2 cellular contexts compared by ENCODE assay signal in the genomic region with DNA sequence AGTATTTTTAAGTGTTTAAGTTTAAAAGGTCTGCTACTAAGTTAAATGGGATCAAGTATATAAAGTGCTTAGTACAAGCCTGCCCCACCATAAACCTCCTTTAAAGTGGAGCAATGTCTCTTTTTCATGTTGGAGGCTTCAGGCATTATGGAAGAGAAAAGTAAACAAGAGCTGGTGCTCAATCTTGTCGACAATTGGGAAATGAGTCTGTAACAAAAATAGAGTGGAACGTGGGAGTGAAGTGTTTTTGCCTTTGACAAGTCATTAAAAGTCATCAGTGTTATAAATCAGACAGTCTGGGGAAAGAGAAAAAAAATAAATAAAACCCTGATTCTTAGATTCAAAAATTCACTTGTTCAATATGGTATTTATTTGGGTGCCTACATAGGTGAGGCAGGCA.
TF ChIP-seq lines count a peak whose summit lies in the region.

No MANE protein-coding gene starts in this region.

TF ChIP-seq in HEK293, 187 proteins besides CTCF, POLR2A, EP300 and RAD21 (continues in another document):
- TF ChIP-seq, protein P1, sequence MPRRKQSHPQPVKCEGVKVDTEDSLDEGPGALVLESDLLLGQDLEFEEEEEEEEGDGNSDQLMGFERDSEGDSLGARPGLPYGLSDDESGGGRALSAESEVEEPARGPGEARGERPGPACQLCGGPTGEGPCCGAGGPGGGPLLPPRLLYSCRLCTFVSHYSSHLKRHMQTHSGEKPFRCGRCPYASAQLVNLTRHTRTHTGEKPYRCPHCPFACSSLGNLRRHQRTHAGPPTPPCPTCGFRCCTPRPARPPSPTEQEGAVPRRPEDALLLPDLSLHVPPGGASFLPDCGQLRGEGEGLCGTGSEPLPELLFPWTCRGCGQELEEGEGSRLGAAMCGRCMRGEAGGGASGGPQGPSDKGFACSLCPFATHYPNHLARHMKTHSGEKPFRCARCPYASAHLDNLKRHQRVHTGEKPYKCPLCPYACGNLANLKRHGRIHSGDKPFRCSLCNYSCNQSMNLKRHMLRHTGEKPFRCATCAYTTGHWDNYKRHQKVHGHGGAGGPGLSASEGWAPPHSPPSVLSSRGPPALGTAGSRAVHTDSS (tag by site-specific recombination; IDR thresholded peaks at IDR 0.05): no peak
- TF ChIP-seq OSR2 (tag by site-specific recombination; IDR thresholded peaks at IDR 0.05): peak; percentile 29; the same call in 1 of the 2 replicates
- TF ChIP-seq ZNF354C (tag by site-specific recombination; IDR thresholded peaks at IDR 0.05; ENCODE audit: borderline replicate concordance, low read depth): no peak
- TF ChIP-seq ZNF426 (tag by site-specific recombination; IDR thresholded peaks at IDR 0.05): no peak
- TF ChIP-seq ZNF510 (tag by site-specific recombination; IDR thresholded peaks at IDR 0.05; ENCODE audit: insufficient replicate concordance): no peak
- TF ChIP-seq, protein P2, sequence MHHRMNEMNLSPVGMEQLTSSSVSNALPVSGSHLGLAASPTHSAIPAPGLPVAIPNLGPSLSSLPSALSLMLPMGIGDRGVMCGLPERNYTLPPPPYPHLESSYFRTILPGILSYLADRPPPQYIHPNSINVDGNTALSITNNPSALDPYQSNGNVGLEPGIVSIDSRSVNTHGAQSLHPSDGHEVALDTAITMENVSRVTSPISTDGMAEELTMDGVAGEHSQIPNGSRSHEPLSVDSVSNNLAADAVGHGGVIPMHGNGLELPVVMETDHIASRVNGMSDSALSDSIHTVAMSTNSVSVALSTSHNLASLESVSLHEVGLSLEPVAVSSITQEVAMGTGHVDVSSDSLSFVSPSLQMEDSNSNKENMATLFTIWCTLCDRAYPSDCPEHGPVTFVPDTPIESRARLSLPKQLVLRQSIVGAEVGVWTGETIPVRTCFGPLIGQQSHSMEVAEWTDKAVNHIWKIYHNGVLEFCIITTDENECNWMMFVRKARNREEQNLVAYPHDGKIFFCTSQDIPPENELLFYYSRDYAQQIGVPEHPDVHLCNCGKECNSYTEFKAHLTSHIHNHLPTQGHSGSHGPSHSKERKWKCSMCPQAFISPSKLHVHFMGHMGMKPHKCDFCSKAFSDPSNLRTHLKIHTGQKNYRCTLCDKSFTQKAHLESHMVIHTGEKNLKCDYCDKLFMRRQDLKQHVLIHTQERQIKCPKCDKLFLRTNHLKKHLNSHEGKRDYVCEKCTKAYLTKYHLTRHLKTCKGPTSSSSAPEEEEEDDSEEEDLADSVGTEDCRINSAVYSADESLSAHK (tag by site-specific recombination; IDR thresholded peaks at IDR 0.05): 0 out of 2 replicates have a peak, but pooled peaks have one; percentile 14
- peak; percentile 80; the same call in 1 of the 2 replicates for TF ChIP-seq TCF7L2 (IDR thresholded peaks at IDR 0.05; ENCODE audit: borderline replicate concordance, low read depth, low read length)
- no peak for TF ChIP-seq ZBTB48 (tag by site-specific recombination; IDR thresholded peaks at IDR 0.05)
- peak; percentile 76 for TF ChIP-seq ZFHX2 (tag by site-specific recombination; conservative IDR thresholded peaks at IDR 0.05)
- TF ChIP-seq ZEB2 (tag by site-specific recombination; IDR thresholded peaks at IDR 0.05): peak; percentile 66; the same call in 1 of the 2 replicates
- TF ChIP-seq ZFP37 (tag by site-specific recombination; IDR thresholded peaks at IDR 0.05): no peak
- peak; percentile 66 for TF ChIP-seq ZNF843 (tag by site-specific recombination; IDR thresholded peaks at IDR 0.05)
- TF ChIP-seq ZNF24 (tag by site-specific recombination; IDR thresholded peaks at IDR 0.05): 0 out of 2 replicates have a peak, but pooled peaks have one; percentile 46
- TF ChIP-seq ZNF266 (tag by site-specific recombination; IDR thresholded peaks at IDR 0.05; ENCODE audit: low read depth): no peak
- peak; percentile 94 for TF ChIP-seq WT1 (tag by site-specific recombination; IDR thresholded peaks at IDR 0.05)
- no peak for TF ChIP-seq GFI1B (tag by site-specific recombination; IDR thresholded peaks at IDR 0.05)
- TF ChIP-seq ZNF221 (tag by site-specific recombination; IDR thresholded peaks at IDR 0.05; ENCODE audit: borderline replicate concordance): no peak
- no peak for TF ChIP-seq ZNF670 (tag by site-specific recombination; IDR thresholded peaks at IDR 0.05; ENCODE audit: low read depth)
- TF ChIP-seq FEZF1 (tag by site-specific recombination; IDR thresholded peaks at IDR 0.05): peak; percentile 53
- peak; percentile 65 for TF ChIP-seq ZNF335 (tag by site-specific recombination; conservative IDR thresholded peaks at IDR 0.05)
- TF ChIP-seq ZNF529 (tag by site-specific recombination; IDR thresholded peaks at IDR 0.05; ENCODE audit: insufficient replicate concordance): no peak
- TF ChIP-seq, protein P3, sequence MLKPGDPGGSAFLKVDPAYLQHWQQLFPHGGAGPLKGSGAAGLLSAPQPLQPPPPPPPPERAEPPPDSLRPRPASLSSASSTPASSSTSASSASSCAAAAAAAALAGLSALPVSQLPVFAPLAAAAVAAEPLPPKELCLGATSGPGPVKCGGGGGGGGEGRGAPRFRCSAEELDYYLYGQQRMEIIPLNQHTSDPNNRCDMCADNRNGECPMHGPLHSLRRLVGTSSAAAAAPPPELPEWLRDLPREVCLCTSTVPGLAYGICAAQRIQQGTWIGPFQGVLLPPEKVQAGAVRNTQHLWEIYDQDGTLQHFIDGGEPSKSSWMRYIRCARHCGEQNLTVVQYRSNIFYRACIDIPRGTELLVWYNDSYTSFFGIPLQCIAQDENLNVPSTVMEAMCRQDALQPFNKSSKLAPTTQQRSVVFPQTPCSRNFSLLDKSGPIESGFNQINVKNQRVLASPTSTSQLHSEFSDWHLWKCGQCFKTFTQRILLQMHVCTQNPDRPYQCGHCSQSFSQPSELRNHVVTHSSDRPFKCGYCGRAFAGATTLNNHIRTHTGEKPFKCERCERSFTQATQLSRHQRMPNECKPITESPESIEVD (tag by site-specific recombination; IDR thresholded peaks at IDR 0.05): peak; percentile 67; the same call in 1 of the 2 replicates
- TF ChIP-seq ZSCAN23 (tag by site-specific recombination; IDR thresholded peaks at IDR 0.05): no peak
- TF ChIP-seq ZNF521 (tag by site-specific recombination; IDR thresholded peaks at IDR 0.05): no peak
- no peak for TF ChIP-seq GLIS2 (tag by site-specific recombination; IDR thresholded peaks at IDR 0.05)
- peak; percentile 49; the same call in 1 of the 2 replicates for TF ChIP-seq TRIM28 (IDR thresholded peaks at IDR 0.05; ENCODE audit: borderline replicate concordance, low read length)

TF ChIP-seq in K562, 482 proteins besides CTCF, POLR2A, EP300 and RAD21 (continues in another document):
- no peak for TF ChIP-seq TCF3 (CRISPR knock-in tag; IDR thresholded peaks at IDR 0.05)
- TF ChIP-seq, protein P4, sequence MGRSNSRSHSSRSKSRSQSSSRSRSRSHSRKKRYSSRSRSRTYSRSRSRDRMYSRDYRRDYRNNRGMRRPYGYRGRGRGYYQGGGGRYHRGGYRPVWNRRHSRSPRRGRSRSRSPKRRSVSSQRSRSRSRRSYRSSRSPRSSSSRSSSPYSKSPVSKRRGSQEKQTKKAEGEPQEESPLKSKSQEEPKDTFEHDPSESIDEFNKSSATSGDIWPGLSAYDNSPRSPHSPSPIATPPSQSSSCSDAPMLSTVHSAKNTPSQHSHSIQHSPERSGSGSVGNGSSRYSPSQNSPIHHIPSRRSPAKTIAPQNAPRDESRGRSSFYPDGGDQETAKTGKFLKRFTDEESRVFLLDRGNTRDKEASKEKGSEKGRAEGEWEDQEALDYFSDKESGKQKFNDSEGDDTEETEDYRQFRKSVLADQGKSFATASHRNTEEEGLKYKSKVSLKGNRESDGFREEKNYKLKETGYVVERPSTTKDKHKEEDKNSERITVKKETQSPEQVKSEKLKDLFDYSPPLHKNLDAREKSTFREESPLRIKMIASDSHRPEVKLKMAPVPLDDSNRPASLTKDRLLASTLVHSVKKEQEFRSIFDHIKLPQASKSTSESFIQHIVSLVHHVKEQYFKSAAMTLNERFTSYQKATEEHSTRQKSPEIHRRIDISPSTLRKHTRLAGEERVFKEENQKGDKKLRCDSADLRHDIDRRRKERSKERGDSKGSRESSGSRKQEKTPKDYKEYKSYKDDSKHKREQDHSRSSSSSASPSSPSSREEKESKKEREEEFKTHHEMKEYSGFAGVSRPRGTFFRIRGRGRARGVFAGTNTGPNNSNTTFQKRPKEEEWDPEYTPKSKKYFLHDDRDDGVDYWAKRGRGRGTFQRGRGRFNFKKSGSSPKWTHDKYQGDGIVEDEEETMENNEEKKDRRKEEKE (IDR thresholded peaks at IDR 0.05; ENCODE audit: borderline replicate concordance in 1 of 2, control insufficient read depth in 1 of 2, low read depth in 2 of 2, low read length in 1 of 2): no peak
- peak in 1 of 2 experiments; percentile 66; a peak in 2 of 4 replicates for TF ChIP-seq RCOR1 (IDR thresholded peaks at IDR 0.05; ENCODE audit: borderline replicate concordance in 1 of 2, low read depth in 2 of 2, low read length in 2 of 2)
- no peak for TF ChIP-seq DACH1 (IDR thresholded peaks at IDR 0.05; ENCODE audit: partially characterized antibody)
- peak; percentile 37; the same call in 1 of the 2 replicates for TF ChIP-seq SMARCE1 (IDR thresholded peaks at IDR 0.05)
- TF ChIP-seq SMAD4 (CRISPR knock-in tag; conservative IDR thresholded peaks at IDR 0.05): peak; percentile 63
- TF ChIP-seq U2AF2 (optimal IDR thresholded peaks at IDR 0.05; ENCODE audit: low read depth, low read length): no peak
- 0 out of 4 replicates have a peak, but pooled peaks of 1 of the 2 experiments have one; percentile 16 for TF ChIP-seq TEAD1 (CRISPR knock-in tag; IDR thresholded peaks at IDR 0.05)
- no peak; the same call in 1 of the 2 replicates for TF ChIP-seq TEAD4 (IDR thresholded peaks at IDR 0.05; ENCODE audit: low read length)
- no peak for TF ChIP-seq TEAD4 (CRISPR knock-in tag; IDR thresholded peaks at IDR 0.05; ENCODE audit: borderline replicate concordance)
- TF ChIP-seq JUND (IDR thresholded peaks at IDR 0.05; ENCODE audit: borderline replicate concordance, low read depth, low read length): peak; percentile 22; the same call in 1 of the 2 replicates
- no peak for TF ChIP-seq JUND (tag; IDR thresholded peaks at IDR 0.05; ENCODE audit: borderline replicate concordance, low read depth, low read length)
- TF ChIP-seq ZNF282 (CRISPR knock-in tag; IDR thresholded peaks at IDR 0.05): no peak
- peak; percentile 19; the same call in 1 of the 2 replicates for TF ChIP-seq ARID1B (IDR thresholded peaks at IDR 0.05)
- TF ChIP-seq, protein P5, sequence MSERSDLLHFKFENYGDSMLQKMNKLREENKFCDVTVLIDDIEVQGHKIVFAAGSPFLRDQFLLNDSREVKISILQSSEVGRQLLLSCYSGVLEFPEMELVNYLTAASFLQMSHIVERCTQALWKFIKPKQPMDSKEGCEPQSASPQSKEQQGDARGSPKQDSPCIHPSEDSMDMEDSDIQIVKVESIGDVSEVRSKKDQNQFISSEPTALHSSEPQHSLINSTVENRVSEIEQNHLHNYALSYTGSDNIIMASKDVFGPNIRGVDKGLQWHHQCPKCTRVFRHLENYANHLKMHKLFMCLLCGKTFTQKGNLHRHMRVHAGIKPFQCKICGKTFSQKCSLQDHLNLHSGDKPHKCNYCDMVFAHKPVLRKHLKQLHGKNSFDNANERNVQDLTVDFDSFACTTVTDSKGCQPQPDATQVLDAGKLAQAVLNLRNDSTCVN (CRISPR knock-in tag; IDR thresholded peaks at IDR 0.05): no peak
- no peak for TF ChIP-seq RB1 (IDR thresholded peaks at IDR 0.05; ENCODE audit: low read depth)
- no peak for TF ChIP-seq TAL1 (IDR thresholded peaks at IDR 0.05)
- TF ChIP-seq, protein P6, sequence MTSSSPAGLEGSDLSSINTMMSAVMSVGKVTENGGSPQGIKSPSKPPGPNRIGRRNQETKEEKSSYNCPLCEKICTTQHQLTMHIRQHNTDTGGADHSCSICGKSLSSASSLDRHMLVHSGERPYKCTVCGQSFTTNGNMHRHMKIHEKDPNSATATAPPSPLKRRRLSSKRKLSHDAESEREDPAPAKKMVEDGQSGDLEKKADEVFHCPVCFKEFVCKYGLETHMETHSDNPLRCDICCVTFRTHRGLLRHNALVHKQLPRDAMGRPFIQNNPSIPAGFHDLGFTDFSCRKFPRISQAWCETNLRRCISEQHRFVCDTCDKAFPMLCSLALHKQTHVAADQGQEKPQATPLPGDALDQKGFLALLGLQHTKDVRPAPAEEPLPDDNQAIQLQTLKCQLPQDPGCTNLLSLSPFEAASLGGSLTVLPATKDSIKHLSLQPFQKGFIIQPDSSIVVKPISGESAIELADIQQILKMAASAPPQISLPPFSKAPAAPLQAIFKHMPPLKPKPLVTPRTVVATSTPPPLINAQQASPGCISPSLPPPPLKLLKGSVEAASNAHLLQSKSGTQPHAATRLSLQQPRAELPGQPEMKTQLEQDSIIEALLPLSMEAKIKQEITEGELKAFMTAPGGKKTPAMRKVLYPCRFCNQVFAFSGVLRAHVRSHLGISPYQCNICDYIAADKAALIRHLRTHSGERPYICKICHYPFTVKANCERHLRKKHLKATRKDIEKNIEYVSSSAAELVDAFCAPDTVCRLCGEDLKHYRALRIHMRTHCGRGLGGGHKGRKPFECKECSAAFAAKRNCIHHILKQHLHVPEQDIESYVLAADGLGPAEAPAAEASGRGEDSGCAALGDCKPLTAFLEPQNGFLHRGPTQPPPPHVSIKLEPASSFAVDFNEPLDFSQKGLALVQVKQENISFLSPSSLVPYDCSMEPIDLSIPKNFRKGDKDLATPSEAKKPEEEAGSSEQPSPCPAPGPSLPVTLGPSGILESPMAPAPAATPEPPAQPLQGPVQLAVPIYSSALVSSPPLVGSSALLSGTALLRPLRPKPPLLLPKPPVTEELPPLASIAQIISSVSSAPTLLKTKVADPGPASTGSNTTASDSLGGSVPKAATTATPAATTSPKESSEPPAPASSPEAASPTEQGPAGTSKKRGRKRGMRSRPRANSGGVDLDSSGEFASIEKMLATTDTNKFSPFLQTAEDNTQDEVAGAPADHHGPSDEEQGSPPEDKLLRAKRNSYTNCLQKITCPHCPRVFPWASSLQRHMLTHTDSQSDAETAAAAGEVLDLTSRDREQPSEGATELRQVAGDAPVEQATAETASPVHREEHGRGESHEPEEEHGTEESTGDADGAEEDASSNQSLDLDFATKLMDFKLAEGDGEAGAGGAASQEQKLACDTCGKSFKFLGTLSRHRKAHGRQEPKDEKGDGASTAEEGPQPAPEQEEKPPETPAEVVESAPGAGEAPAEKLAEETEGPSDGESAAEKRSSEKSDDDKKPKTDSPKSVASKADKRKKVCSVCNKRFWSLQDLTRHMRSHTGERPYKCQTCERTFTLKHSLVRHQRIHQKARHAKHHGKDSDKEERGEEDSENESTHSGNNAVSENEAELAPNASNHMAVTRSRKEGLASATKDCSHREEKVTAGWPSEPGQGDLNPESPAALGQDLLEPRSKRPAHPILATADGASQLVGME (CRISPR knock-in tag; IDR thresholded peaks at IDR 0.05): no peak
- TF ChIP-seq CEBPG (CRISPR knock-in tag; IDR thresholded peaks at IDR 0.05): no peak
- TF ChIP-seq CEBPG (tag; conservative IDR thresholded peaks at IDR 0.05 in 1 of 2, IDR thresholded peaks at IDR 0.05 in 1 of 2): peak in 1 of 2 experiments; percentile 70; a peak in 2 of 4 replicates
- TF ChIP-seq BCOR (IDR thresholded peaks at IDR 0.05): no peak
